In genomic region chr13:32838985-32839384, GRCh38 we compare ENCODE assay signal across 8 cellular contexts.
DNase-seq lines count a peak whose midpoint lies in the region; ATAC-seq and TF ChIP-seq lines count a peak whose summit lies in the region.

No MANE protein-coding gene starts in this region.

- H4K20me1 ChIP-seq in smooth muscle cell (ENCODE audit: low read depth): no peaks in the 10 kb centered on the region

- H3K4me2 ChIP-seq in smooth muscle cell: no peak overlapping the region

- TF ChIP-seq CTCF in GM20000 (IDR thresholded peaks at IDR 0.05; ENCODE audit: extremely low read depth, missing control alignments): no peak
- TF ChIP-seq CTCF in body of pancreas (IDR thresholded peaks at IDR 0.05): no peak
- no peak for TF ChIP-seq CTCF in smooth muscle cell (IDR thresholded peaks at IDR 0.05; ENCODE audit: borderline replicate concordance, insufficient read depth, poor library complexity, severe bottlenecking)

- 33 to 54% methylated on average over 3 of the region's 3 CpGs for WGBS in body of pancreas, 2 donors
- WGBS in smooth muscle cell (ENCODE audit: low lambda C conversion rate): 76% methylated on average over 3 of the region's 3 CpGs

- peak; percentile 48 for DNase-seq in GDM1 (lab: John Stamatoyannopoulos, UW)
- DNase-seq in GM20000 (ENCODE audit: low spot score): peak; percentile 67
- peak; percentile 7 for DNase-seq in Jurkat, Clone E6-1 (ENCODE audit: low read depth, low spot score)
- peak in 3 of 4 donors; percentile 34 to 50 (median 35) for DNase-seq in body of pancreas
- no peak for DNase-seq in smooth muscle cell (lab: John Stamatoyannopoulos, UW; ENCODE audit: unreplicated experiment)
- DNase-seq in activated T-helper 2 cell treated with anti-CD3 and anti-CD28 coated beads, Interferon-gamma antibody, Interleukin-2, Interleukin-4, amounts not matched to agents 10 μg/mL and 5 μg/mL and 100 μg/mL, durations not matched to agents 14 hours and 24 hours and 36 hours (ENCODE audit: low spot score): no peak
- DNase-seq in ACHN: no peak
- DNase-seq in NCI-H1930 (lab: John Stamatoyannopoulos, UW): no peak

- no peaks in the 10 kb centered on the region for H3K9me3 ChIP-seq in body of pancreas
- no peaks in the 10 kb centered on the region for H3K9me3 ChIP-seq in smooth muscle cell (replicated peaks; ENCODE audit: low read depth)

- peak; percentile 47 for ATAC-seq in body of pancreas

- H3K27ac ChIP-seq in body of pancreas (peak overlapping the region in 1 of 4 donors; percentile 6), smooth muscle cell (ENCODE audit: low read depth) (no peak overlapping the region)

- H3K36me3 Mint-ChIP-seq in activated T-helper 2 cell treated with anti-CD3 and anti-CD28 coated beads, Interferon-gamma antibody, Interleukin-2, Interleukin-4, amounts not matched to agents 10 μg/mL and 5 μg/mL and 100 μg/mL, durations not matched to agents 14 hours and 24 hours and 36 hours (ENCODE audit: low read depth): peaks cover 5% of the 10 kb centered on the region

- H3K27me3 ChIP-seq in body of pancreas: no peaks in the 10 kb centered on the region
- no peaks in the 10 kb centered on the region for H3K27me3 ChIP-seq in smooth muscle cell (ENCODE audit: low read depth)

- H3K79me2 ChIP-seq in smooth muscle cell (ENCODE audit: low read depth): no peaks in the 10 kb centered on the region

- no peak for TF ChIP-seq POLR2A in body of pancreas (IDR thresholded peaks at IDR 0.05)

- H3F3A ChIP-seq in smooth muscle cell (ENCODE audit: low read depth): no peaks in the 10 kb centered on the region

- intact Hi-C loops in body of pancreas (cut with DNase I): no loop called here
- intact Hi-C loops in activated T-helper 2 cell treated with anti-CD3 and anti-CD28 coated beads, Interferon-gamma antibody, Interleukin-2, Interleukin-4, amounts not matched to agents 10 μg/mL and 5 μg/mL and 100 μg/mL, durations not matched to agents 14 hours and 24 hours and 36 hours (cut with micrococcal nuclease): no loop called here

- H3K27ac Mint-ChIP-seq in activated T-helper 2 cell treated with anti-CD3 and anti-CD28 coated beads, Interferon-gamma antibody, Interleukin-2, Interleukin-4, amounts not matched to agents 10 μg/mL and 5 μg/mL and 100 μg/mL, durations not matched to agents 14 hours and 24 hours and 36 hours: no peak overlapping the region

- no peaks in the 10 kb centered on the region for H3K27me3 Mint-ChIP-seq in activated T-helper 2 cell treated with anti-CD3 and anti-CD28 coated beads, Interferon-gamma antibody, Interleukin-2, Interleukin-4, amounts not matched to agents 10 μg/mL and 5 μg/mL and 100 μg/mL, durations not matched to agents 14 hours and 24 hours and 36 hours (ENCODE audit: low read depth)

- in situ Hi-C loops in ACHN (cut with HindIII; ENCODE audit: low pct_ligation_motif_present, low pct_unique_long_range_greater_than_20kb, low sequenced_read_pairs): no loop called here

- H3K4me3 Mint-ChIP-seq in activated T-helper 2 cell treated with anti-CD3 and anti-CD28 coated beads, Interferon-gamma antibody, Interleukin-2, Interleukin-4, amounts not matched to agents 10 μg/mL and 5 μg/mL and 100 μg/mL, durations not matched to agents 14 hours and 24 hours and 36 hours (ENCODE audit: low read depth): no peak overlapping the region

- no peak overlapping the region for H3K9ac ChIP-seq in smooth muscle cell (ENCODE audit: low read depth)

- peak overlapping the region; percentile 26 for H2AFZ ChIP-seq in smooth muscle cell (ENCODE audit: low read depth)

- H3K9me3 Mint-ChIP-seq in activated T-helper 2 cell treated with anti-CD3 and anti-CD28 coated beads, Interferon-gamma antibody, Interleukin-2, Interleukin-4, amounts not matched to agents 10 μg/mL and 5 μg/mL and 100 μg/mL, durations not matched to agents 14 hours and 24 hours and 36 hours: peaks cover 12% of the 10 kb centered on the region

- no peaks in the 10 kb centered on the region for H3K4me1 ChIP-seq in body of pancreas
- no peaks in the 10 kb centered on the region for H3K4me1 ChIP-seq in smooth muscle cell (ENCODE audit: low read depth)

- H3K36me3 ChIP-seq in body of pancreas (replicated peaks in 1 of 2; ENCODE audit: insufficient read depth in 1 of 2, low read depth in 2 of 2): no peaks in the 10 kb centered on the region
- H3K36me3 ChIP-seq in smooth muscle cell (ENCODE audit: low read depth): no peaks in the 10 kb centered on the region

- peaks cover 25% of the 10 kb centered on the region for H3K4me1 Mint-ChIP-seq in activated T-helper 2 cell treated with anti-CD3 and anti-CD28 coated beads, Interferon-gamma antibody, Interleukin-2, Interleukin-4, amounts not matched to agents 10 μg/mL and 5 μg/mL and 100 μg/mL, durations not matched to agents 14 hours and 24 hours and 36 hours (ENCODE audit: low read depth)

- H3K4me3 ChIP-seq in Jurkat, Clone E6-1 (ENCODE audit: low read length): no peak overlapping the region
- no peak overlapping the region for H3K4me3 ChIP-seq in body of pancreas
- H3K4me3 ChIP-seq in smooth muscle cell: no peak overlapping the region

Comparison
In these comparisons a context has a peak if more than half of its experiments do, and no peak if none do; other contexts are left out.
1. DNase-seq: peak in GDM1 (single experiment), GM20000 (single experiment), Jurkat, Clone E6-1 (single experiment) and body of pancreas (3 of 4); none in smooth muscle cell (single experiment), activated T-helper 2 cell treated with anti-CD3 and anti-CD28 coated beads, Interferon-gamma antibody, Interleukin-2, Interleukin-4, amounts not matched to agents 10 μg/mL and 5 μg/mL and 100 μg/mL, durations not matched to agents 14 hours and 24 hours and 36 hours (single experiment), ACHN (single experiment) and NCI-H1930 (0 of 2).